In genomic region chr16:83652898-83653297, GRCh38 we compare ENCODE assay signal across 25 cellular contexts.
A peak's percentile ranks its signal among the peaks of the same experiment; 100 is the strongest.
DNase-seq lines count a peak whose midpoint lies in the region; ATAC-seq, FAIRE-seq and TF ChIP-seq lines count a peak whose summit lies in the region.
"Had no signal": no experiment of that assay in that cellular context is flagged by ENCODE, and none has a peak within 500 bp of the region (broad histone marks: within the 10 kb centered on the region; RNA-seq: fewer than 3 reads in every experiment).

No MANE protein-coding gene starts in this region.

- intact Hi-C loops in HepG2 (cut with micrococcal nuclease; ENCODE audit: unreplicated experiment) (no loop called here), right lobe of liver (cut with DNase I) (no loop called here)

- H3K36me3 ChIP-seq in HepG2 (replicated peaks in 1 of 2; ENCODE audit: control insufficient read depth in 1 of 2, insufficient read depth in 2 of 2, low read length in 2 of 2) (no peaks in the 10 kb centered on the region), right lobe of liver (no peaks in the 10 kb centered on the region)
- H3K36me3 ChIP-seq: MG63, sigmoid colon, transverse colon, WERI-Rb-1 had no signal

- no peak overlapping the region for H3K9ac ChIP-seq in HepG2 (ENCODE audit: insufficient read depth, low read depth, low read length)

- no peaks in the 10 kb centered on the region for H3K9me3 Mint-ChIP-seq in chondrocyte (ENCODE audit: low read depth)
- H3K9me3 Mint-ChIP-seq: activated CD4-positive, alpha-beta T cell treated with anti-CD3 and anti-CD28 coated beads, Interleukin-2, amount 10 ng/mL, durations not matched to agents 24 days and 14 days; activated naive CD4-positive, alpha-beta T cell treated with anti-CD3 and anti-CD28 coated beads, Interleukin-2, amount 50 U/mL, for 24 hours; central memory CD8-positive, alpha-beta T cell; T-helper 2 cell treated with Interferon-gamma antibody and Interleukin-4, amounts not matched to agents 5 μg/mL and 100 μg/mL, for 36 hours had no signal

- POLR2A ChIA-PET in HepG2 (lab: Yijun Ruan, JAX), result no interaction called here

- FAIRE-seq in HepG2 (lab: Jason Lieb, UNC) (no peak), urothelium cell line (lab: Jason Lieb, UNC) (no peak)
- FAIRE-seq: endothelial cell of umbilical vein had no signal

- H3K27ac ChIP-seq in HepG2 (ENCODE audit: extremely low read length, insufficient read depth, low read length) (no peak overlapping the region), right lobe of liver (no peak overlapping the region)
- H3K27ac ChIP-seq: dorsolateral prefrontal cortex, sigmoid colon, transverse colon, WERI-Rb-1 had no signal

- 12% methylated on average over 8 of the region's 8 CpGs for WGBS in HepG2 (ENCODE audit: low lambda C conversion rate)
- WGBS in right lobe of liver (ENCODE audit: insufficient coverage, low coverage, low lambda C conversion rate, missing lambda C conversion rate), result 62% methylated on average over 8 of the region's 8 CpGs

- CTCF ChIA-PET in HepG2 (lab: Yijun Ruan, JAX; ENCODE audit: low intra/inter-chr PET ratio, low total read pairs), result no interaction called here

- H3K27ac Mint-ChIP-seq in chondrocyte (ENCODE audit: unreplicated experiment), result no peak overlapping the region
- H3K27ac Mint-ChIP-seq: activated CD4-positive, alpha-beta T cell treated with anti-CD3 and anti-CD28 coated beads, Interleukin-2, amount 10 ng/mL, durations not matched to agents 24 days and 14 days; activated CD8-positive, alpha-beta memory T cell treated with anti-CD3 and anti-CD28 coated beads, Interleukin-2, amount 10 ng/mL, durations not matched to agents 7 days and 5 days; activated naive CD4-positive, alpha-beta T cell treated with anti-CD3 and anti-CD28 coated beads, Interleukin-2, amount 50 U/mL, for 24 hours; CD8-positive, alpha-beta memory T cell; T-helper 2 cell treated with Interferon-gamma antibody and Interleukin-4, amounts not matched to agents 5 μg/mL and 100 μg/mL, for 36 hours had no signal

- ATAC-seq in HepG2, result no peak
- ATAC-seq in right lobe of liver, result no peak
- ATAC-seq: activated CD8-positive, alpha-beta memory T cell treated with anti-CD3 and anti-CD28 coated beads, Interleukin-2, amount 10 ng/mL, durations not matched to agents 7 days and 5 days had no signal

- H4K20me1 ChIP-seq in HepG2 (ENCODE audit: insufficient read depth, low read length), result no peaks in the 10 kb centered on the region

- no peaks in the 10 kb centered on the region for H3K9me3 ChIP-seq in HepG2 (ENCODE audit: low read length)
- no peaks in the 10 kb centered on the region for H3K9me3 ChIP-seq in right lobe of liver
- H3K9me3 ChIP-seq: MG63, sigmoid colon, transverse colon had no signal

- no peak overlapping the region for H3K4me3 ChIP-seq in HepG2 (replicated peaks in 1 of 3; ENCODE audit: insufficient read depth in 1 of 3, low read depth in 2 of 3, low read length in 3 of 3)
- H3K4me3 ChIP-seq in right lobe of liver, result no peak overlapping the region
- no peak overlapping the region for H3K4me3 ChIP-seq in fibroblast of pulmonary artery (replicated peaks; ENCODE audit: low read depth, low read length)
- H3K4me3 ChIP-seq: dorsolateral prefrontal cortex, MG63, sigmoid colon, transverse colon had no signal

- no peak overlapping the region for H2AFZ ChIP-seq in HepG2 (ENCODE audit: low read length)

- H3K4me1 ChIP-seq in HepG2 (ENCODE audit: insufficient read depth, low read length) (no peaks in the 10 kb centered on the region), right lobe of liver (no peaks in the 10 kb centered on the region)
- H3K4me1 ChIP-seq: sigmoid colon, transverse colon had no signal

- no peaks in the 10 kb centered on the region for H3K36me3 Mint-ChIP-seq in chondrocyte (ENCODE audit: low read depth)
- H3K36me3 Mint-ChIP-seq: activated CD8-positive, alpha-beta memory T cell treated with anti-CD3 and anti-CD28 coated beads, Interleukin-2, amount 10 ng/mL, durations not matched to agents 7 days and 5 days; activated naive CD4-positive, alpha-beta T cell treated with anti-CD3 and anti-CD28 coated beads, Interleukin-2, amount 50 U/mL, for 24 hours; CD8-positive, alpha-beta memory T cell had no signal

- no peaks in the 10 kb centered on the region for H3K4me1 Mint-ChIP-seq in chondrocyte (ENCODE audit: low read depth)
- H3K4me1 Mint-ChIP-seq: activated CD4-positive, alpha-beta T cell treated with anti-CD3 and anti-CD28 coated beads, Interleukin-2, amount 10 ng/mL, durations not matched to agents 24 days and 14 days; activated CD8-positive, alpha-beta memory T cell treated with anti-CD3 and anti-CD28 coated beads, Interleukin-2, amount 10 ng/mL, durations not matched to agents 7 days and 5 days; activated naive CD4-positive, alpha-beta T cell treated with anti-CD3 and anti-CD28 coated beads, Interleukin-2, amount 50 U/mL, for 24 hours; CD8-positive, alpha-beta memory T cell; central memory CD8-positive, alpha-beta T cell had no signal

- H3K79me2 ChIP-seq in HepG2 (ENCODE audit: insufficient read depth, low read length), result no peaks in the 10 kb centered on the region

- 0 out of 5 replicates have a peak, but pooled peaks cover 0 to 3% of the 10 kb centered on the region in 2 experiments for H3K27me3 ChIP-seq in HepG2 (ENCODE audit: control insufficient read depth in 1 of 2, insufficient read depth in 2 of 2, low read length in 2 of 2)
- H3K27me3 ChIP-seq in right lobe of liver, result no peaks in the 10 kb centered on the region
- H3K27me3 ChIP-seq: MG63, sigmoid colon, transverse colon had no signal

- TF ChIP-seq RAD21 in HepG2 (CRISPR knock-in tag; IDR thresholded peaks at IDR 0.05), result no peak

- H3K4me3 Mint-ChIP-seq in chondrocyte (ENCODE audit: unreplicated experiment), result no peak overlapping the region
- H3K4me3 Mint-ChIP-seq: activated CD4-positive, alpha-beta T cell treated with anti-CD3 and anti-CD28 coated beads, Interleukin-2, amount 10 ng/mL, durations not matched to agents 24 days and 14 days; activated CD8-positive, alpha-beta memory T cell treated with anti-CD3 and anti-CD28 coated beads, Interleukin-2, amount 10 ng/mL, durations not matched to agents 7 days and 5 days; activated naive CD4-positive, alpha-beta T cell treated with anti-CD3 and anti-CD28 coated beads, Interleukin-2, amount 50 U/mL, for 24 hours; CD8-positive, alpha-beta memory T cell; central memory CD8-positive, alpha-beta T cell; T-helper 2 cell treated with Interferon-gamma antibody and Interleukin-4, amounts not matched to agents 5 μg/mL and 100 μg/mL, for 36 hours had no signal

- in situ Hi-C loops in HepG2 (cut with HindIII; ENCODE audit: extremely low pct_ligation_motif_present, low pct_unique_long_range_greater_than_20kb), result no loop called here

- BruUV-seq in HepG2 (replicated peaks; lab: Mats Ljungman, UMichigan), result no TSS peak

- 0 out of 4 replicates have a peak, but pooled peaks of 1 of the 2 experiments have one; percentile 24 for TF ChIP-seq EP300 in HepG2 (IDR thresholded peaks at IDR 0.05; ENCODE audit: low read depth in 2 of 2, low read length in 2 of 2)
- TF ChIP-seq EP300 in HepG2 (CRISPR knock-in tag; IDR thresholded peaks at IDR 0.05; ENCODE audit: borderline replicate concordance), result no peak

- TF ChIP-seq POLR2A in HepG2 (IDR thresholded peaks at IDR 0.05; ENCODE audit: insufficient read depth in 1 of 2, low read depth in 2 of 2, low read length in 2 of 2), result no peak
- no peak for TF ChIP-seq POLR2A in right lobe of liver (IDR thresholded peaks at IDR 0.05)

- TF ChIP-seq CTCF in HepG2 (CRISPR knock-in tag; IDR thresholded peaks at IDR 0.05) (no peak), right lobe of liver (IDR thresholded peaks at IDR 0.05) (no peak), fibroblast of pulmonary artery (IDR thresholded peaks at IDR 0.05; ENCODE audit: low read length, missing control alignments) (no peak), chondrocyte (IDR thresholded peaks at IDR 0.05) (no peak)

- no peak overlapping the region for H3K4me2 ChIP-seq in HepG2 (ENCODE audit: low read depth, low read length)

- DNase-seq in HepG2 (ENCODE audit: low spot score) (no peak), right lobe of liver (no peak), RPMI7951 (ENCODE audit: low read depth) (peak; percentile 36), fibroblast of pulmonary artery (ENCODE audit: low read depth) (peak; percentile 3), NCI-H524 treated with DMSO at 0.1 percent for 48 hours (lab: John Stamatoyannopoulos, UW) (no peak), chondrocyte (ENCODE audit: low spot score) (no peak), NCI-H1092 treated with DMSO at 0.1 percent for 48 hours (lab: John Stamatoyannopoulos, UW) (no peak), urothelium cell line (ENCODE audit: low spot score) (no peak)
- DNase-seq: activated CD4-positive, alpha-beta T cell treated with anti-CD3 and anti-CD28 coated beads, Interleukin-2, amount 10 ng/mL, durations not matched to agents 24 days and 14 days; activated CD8-positive, alpha-beta memory T cell treated with anti-CD3 and anti-CD28 coated beads, Interleukin-2, amount 10 ng/mL, durations not matched to agents 7 days and 5 days; CD8-positive, alpha-beta memory T cell; dorsolateral prefrontal cortex; head of caudate nucleus; kidney glomerular epithelial cell; MG63; NCI-H1694 treated with DMSO at 0.1 percent for 48 hours; NCI-H2171 treated with DMSO at 0.1 percent for 48 hours; posterior cingulate gyrus; sigmoid colon; transverse colon; WERI-Rb-1 had no signal

- H3K27me3 Mint-ChIP-seq in chondrocyte (ENCODE audit: low read depth), result no peaks in the 10 kb centered on the region
- H3K27me3 Mint-ChIP-seq: activated CD4-positive, alpha-beta T cell treated with anti-CD3 and anti-CD28 coated beads, Interleukin-2, amount 10 ng/mL, durations not matched to agents 24 days and 14 days; activated CD8-positive, alpha-beta memory T cell treated with anti-CD3 and anti-CD28 coated beads, Interleukin-2, amount 10 ng/mL, durations not matched to agents 7 days and 5 days; activated naive CD4-positive, alpha-beta T cell treated with anti-CD3 and anti-CD28 coated beads, Interleukin-2, amount 50 U/mL, for 24 hours; central memory CD8-positive, alpha-beta T cell had no signal

TF ChIP-seq in HepG2, 621 proteins besides CTCF, POLR2A, EP300 and RAD21 (continues in another document):
- TF ChIP-seq CEBPB (IDR thresholded peaks at IDR 0.05; ENCODE audit: borderline replicate concordance, low read depth, low read length) (peak; percentile 94), IKZF1 (IDR thresholded peaks at IDR 0.05) (no peak), SMC3 (IDR thresholded peaks at IDR 0.05; ENCODE audit: low read length) (0 out of 2 replicates have a peak, but pooled peaks have one; percentile 10), ZNF264 (CRISPR knock-in tag; IDR thresholded peaks at IDR 0.05) (no peak), CEBPG (CRISPR knock-in tag; IDR thresholded peaks at IDR 0.05) (peak; percentile 52), ZSCAN9 (CRISPR knock-in tag; IDR thresholded peaks at IDR 0.05; ENCODE audit: borderline replicate concordance) (no peak), KLF9 (CRISPR knock-in tag; IDR thresholded peaks at IDR 0.05; ENCODE audit: low read depth) (no peak)

Comparison
In these comparisons a context has a peak if more than half of its experiments do, and no peak if none do; other contexts are left out.
1. DNase-seq: peak in RPMI7951 (single experiment) and fibroblast of pulmonary artery (single experiment); none in HepG2 (single experiment), right lobe of liver (0 of 3), NCI-H524 treated with DMSO at 0.1 percent for 48 hours (single experiment), chondrocyte (single experiment), NCI-H1092 treated with DMSO at 0.1 percent for 48 hours (single experiment) and urothelium cell line (single experiment).